30 cellular contexts compared by ENCODE assay signal in the genomic region with DNA sequence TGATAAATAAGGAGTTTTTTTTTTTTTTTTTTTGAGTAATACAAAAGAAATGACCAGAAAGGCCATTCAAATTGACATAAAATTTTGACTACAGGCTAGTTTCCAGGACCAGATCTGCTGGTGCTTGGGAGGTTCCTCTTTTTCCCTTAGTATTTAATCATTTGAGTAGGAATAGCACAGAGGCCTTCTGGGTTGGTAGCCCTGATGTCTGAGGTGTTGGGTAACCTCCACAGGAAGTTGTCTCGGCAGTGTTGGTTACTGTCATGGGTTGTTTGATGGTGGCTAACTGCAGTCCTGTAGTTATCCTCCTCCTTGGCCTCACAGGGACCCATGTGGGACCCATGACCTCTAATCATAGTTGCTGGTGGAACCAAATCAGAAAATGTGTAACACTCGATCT.
A peak's percentile ranks its signal among the peaks of the same experiment; 100 is the strongest.
DNase-seq lines count a peak whose midpoint lies in the region; ATAC-seq and TF ChIP-seq lines count a peak whose summit lies in the region.
"Had no signal": no experiment of that assay in that cellular context is flagged by ENCODE, and none has a peak within 500 bp of the region (broad histone marks: within the 10 kb centered on the region; RNA-seq: fewer than 3 reads in every experiment).

No MANE protein-coding gene starts in this region.

- no peak overlapping the region for H3K27ac Mint-ChIP-seq in WTC11
- H3K27ac Mint-ChIP-seq: CD8-positive, alpha-beta T cell; HFFc6; stimulated activated naive B cell treated with anti-CD40 and anti-IgM and Interleukin-4, amounts not matched to agents 10 μg/mL and 1 μg/mL and 100 μg/mL, for 72 hours; T-cell had no signal

- CTCF ChIA-PET in A673 (lab: Charles Lee): no interaction called here
- CTCF ChIA-PET in WTC11 (lab: Charles Lee): interaction anchor here (1.1 kb wide), 1 partner anchor 94 kb away, joined by 3 read pairs; no protein-coding TSS in a partner anchor

- no peak overlapping the region for H3K4me3 Mint-ChIP-seq in WTC11
- H3K4me3 Mint-ChIP-seq: CD8-positive, alpha-beta T cell; HFFc6; nephron progenitor cell; stimulated activated naive B cell treated with anti-CD40 and anti-IgM and Interleukin-4, amounts not matched to agents 10 μg/mL and 1 μg/mL and 100 μg/mL, for 72 hours; T-cell had no signal

- H3K4me1 Mint-ChIP-seq in WTC11: peaks cover 11% of the 10 kb centered on the region
- H3K4me1 Mint-ChIP-seq: stimulated activated naive B cell treated with anti-CD40 and anti-IgM and Interleukin-4, amounts not matched to agents 10 μg/mL and 1 μg/mL and 100 μg/mL, for 72 hours; T-cell had no signal

- ATAC-seq in WTC11 (peak; percentile 45; the same call in 1 of the 2 replicates), HG03378 (IDR thresholded peaks at IDR 0.05; ENCODE audit: unreplicated experiment) (no peak), HG02840 (IDR thresholded peaks at IDR 0.05; ENCODE audit: low FRiP score, unreplicated experiment) (no peak)
- ATAC-seq: CD8-positive, alpha-beta T cell; left lung; pancreas; right lobe of liver; stimulated activated naive B cell treated with anti-CD40 and anti-IgM and Interleukin-4, amounts not matched to agents 10 μg/mL and 1 μg/mL and 100 μg/mL, for 72 hours; T-cell had no signal

- WGBS in ovary, 3 donors: 82 to 87% (median 86%) methylated on average over 2 of the region's 2 CpGs

- POLR2A ChIA-PET in A673 (lab: Charles Lee; ENCODE audit: low non-redundant PET) (no interaction called here), WTC11 (lab: Charles Lee) (no interaction called here)

- TF ChIP-seq EP300 in ovary (IDR thresholded peaks at IDR 0.05): no peak

- H3K27ac ChIP-seq in A673 (ENCODE audit: low read depth, low read length, poor library complexity, severe bottlenecking) (peak overlapping the region; percentile 84), ovary (no peak overlapping the region)
- H3K27ac ChIP-seq: esophagus muscularis mucosa, left lung, pancreas, right lobe of liver, testis, vagina had no signal

- no peaks in the 10 kb centered on the region for H3K9me3 ChIP-seq in A673 (ENCODE audit: low read depth, low read length, poor library complexity, severe bottlenecking)
- no peaks in the 10 kb centered on the region for H3K9me3 ChIP-seq in ovary
- H3K9me3 ChIP-seq: esophagus muscularis mucosa, left lung, pancreas, right lobe of liver, testis, vagina had no signal

- DNase-seq in A673 (ENCODE audit: low spot score) (no peak), GF-D8 (lab: John Stamatoyannopoulos, UW) (peak; percentile 86), NOMO-1 treated with dmso at 0.1 percent for 144 hours (lab: John Stamatoyannopoulos, UW; ENCODE audit: unreplicated experiment) (peak; percentile 61), WTC11 (ENCODE audit: low spot score) (no peak), Ammon's horn (ENCODE audit: low spot score) (no peak), ovary (no peak)
- DNase-seq: activated CD4-positive, alpha-beta T cell treated with anti-CD3 and anti-CD28 coated beads for 1 hour; activated naive CD4-positive, alpha-beta T cell treated with Interleukin-2 at 50 U/mL for 16 hours; activated T-cell treated with anti-CD3 and anti-CD28 coated beads, Interleukin-2, amount 50 U/mL, for 48 hours; amniotic stem cell; CD8-positive, alpha-beta T cell; foreskin melanocyte; HFFc6; hypothalamus; KG1; left lung; NCI-H187; NCI-H526 treated with DMSO at 0.1 percent for 48 hours; nephron progenitor cell; pancreas; right lobe of liver; stimulated activated CD4-positive, alpha-beta T cell treated with anti-CD3 and anti-CD28 coated beads, Interleukin-12 subunit alpha, Interleukin-12 subunit beta, amount 100 ng/mL, for 4 hours; stimulated activated CD4-positive, alpha-beta T cell treated with anti-CD3 and anti-CD28 coated beads, Interleukin-4, amount 100 ng/mL, for 24 hours; stimulated activated naive B cell treated with anti-CD40 and anti-IgM and Interleukin-4, amounts not matched to agents 10 μg/mL and 1 μg/mL and 100 μg/mL, for 72 hours; T-cell; testis had no signal

- TF ChIP-seq CTCF in A673 (conservative IDR thresholded peaks at IDR 0.05; ENCODE audit: low read depth, low read length): no peak
- no peak for TF ChIP-seq CTCF in WTC11 (IDR thresholded peaks at IDR 0.05)
- no peak for TF ChIP-seq CTCF in ovary (IDR thresholded peaks at IDR 0.05)

- no peak for TF ChIP-seq POLR2A in ovary (IDR thresholded peaks at IDR 0.05)

- no peak overlapping the region for H3K4me3 ChIP-seq in A673 (ENCODE audit: low read depth, low read length, poor library complexity, severe bottlenecking)
- no peak overlapping the region for H3K4me3 ChIP-seq in ovary
- H3K4me3 ChIP-seq: esophagus muscularis mucosa, left lung, pancreas, right lobe of liver, testis, vagina had no signal

- H3K27me3 ChIP-seq in A673 (replicated peaks; ENCODE audit: insufficient read depth, low read depth, low read length, poor library complexity) (no peaks in the 10 kb centered on the region), ovary (no peaks in the 10 kb centered on the region)
- H3K27me3 ChIP-seq: esophagus muscularis mucosa, left lung, pancreas, right lobe of liver, testis, vagina had no signal

- H3K9me3 Mint-ChIP-seq in WTC11: no peaks in the 10 kb centered on the region
- H3K9me3 Mint-ChIP-seq: CD8-positive, alpha-beta T cell; HFFc6; nephron progenitor cell; stimulated activated naive B cell treated with anti-CD40 and anti-IgM and Interleukin-4, amounts not matched to agents 10 μg/mL and 1 μg/mL and 100 μg/mL, for 72 hours; T-cell had no signal

- intact Hi-C loops in A673 (cut with micrococcal nuclease; ENCODE audit: unreplicated experiment): no loop called here
- intact Hi-C loops in ovary (cut with DNase I): no loop called here

- H3K4me1 ChIP-seq in A673 (ENCODE audit: insufficient read depth, low read length, poor library complexity, severe bottlenecking) (peaks cover 35% of the 10 kb centered on the region), ovary (ENCODE audit: insufficient read depth) (peaks cover under 1% of the 10 kb centered on the region)
- H3K4me1 ChIP-seq: left lung, pancreas, testis, vagina had no signal

- H3K27me3 Mint-ChIP-seq in WTC11 (ENCODE audit: low read depth): no peaks in the 10 kb centered on the region
- H3K27me3 Mint-ChIP-seq: stimulated activated naive B cell treated with anti-CD40 and anti-IgM and Interleukin-4, amounts not matched to agents 10 μg/mL and 1 μg/mL and 100 μg/mL, for 72 hours; T-cell had no signal

- no TSS peak for BruUV-seq in A673 (replicated peaks; lab: Mats Ljungman, UMichigan)

- peaks cover 28% of the 10 kb centered on the region for H3K36me3 Mint-ChIP-seq in WTC11

- peaks cover 9% of the 10 kb centered on the region for H3K36me3 ChIP-seq in A673 (ENCODE audit: insufficient read depth, low read length, poor library complexity, severe bottlenecking)
- no peaks in the 10 kb centered on the region for H3K36me3 ChIP-seq in ovary

TF ChIP-seq in WTC11, 78 proteins besides CTCF, POLR2A, EP300 and RAD21 (continues in another document):
- TF ChIP-seq, protein P1, sequence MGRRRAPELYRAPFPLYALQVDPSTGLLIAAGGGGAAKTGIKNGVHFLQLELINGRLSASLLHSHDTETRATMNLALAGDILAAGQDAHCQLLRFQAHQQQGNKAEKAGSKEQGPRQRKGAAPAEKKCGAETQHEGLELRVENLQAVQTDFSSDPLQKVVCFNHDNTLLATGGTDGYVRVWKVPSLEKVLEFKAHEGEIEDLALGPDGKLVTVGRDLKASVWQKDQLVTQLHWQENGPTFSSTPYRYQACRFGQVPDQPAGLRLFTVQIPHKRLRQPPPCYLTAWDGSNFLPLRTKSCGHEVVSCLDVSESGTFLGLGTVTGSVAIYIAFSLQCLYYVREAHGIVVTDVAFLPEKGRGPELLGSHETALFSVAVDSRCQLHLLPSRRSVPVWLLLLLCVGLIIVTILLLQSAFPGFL (CRISPR knock-in tag; IDR thresholded peaks at IDR 0.05; ENCODE audit: borderline replicate concordance): no peak
- TF ChIP-seq, protein P2, sequence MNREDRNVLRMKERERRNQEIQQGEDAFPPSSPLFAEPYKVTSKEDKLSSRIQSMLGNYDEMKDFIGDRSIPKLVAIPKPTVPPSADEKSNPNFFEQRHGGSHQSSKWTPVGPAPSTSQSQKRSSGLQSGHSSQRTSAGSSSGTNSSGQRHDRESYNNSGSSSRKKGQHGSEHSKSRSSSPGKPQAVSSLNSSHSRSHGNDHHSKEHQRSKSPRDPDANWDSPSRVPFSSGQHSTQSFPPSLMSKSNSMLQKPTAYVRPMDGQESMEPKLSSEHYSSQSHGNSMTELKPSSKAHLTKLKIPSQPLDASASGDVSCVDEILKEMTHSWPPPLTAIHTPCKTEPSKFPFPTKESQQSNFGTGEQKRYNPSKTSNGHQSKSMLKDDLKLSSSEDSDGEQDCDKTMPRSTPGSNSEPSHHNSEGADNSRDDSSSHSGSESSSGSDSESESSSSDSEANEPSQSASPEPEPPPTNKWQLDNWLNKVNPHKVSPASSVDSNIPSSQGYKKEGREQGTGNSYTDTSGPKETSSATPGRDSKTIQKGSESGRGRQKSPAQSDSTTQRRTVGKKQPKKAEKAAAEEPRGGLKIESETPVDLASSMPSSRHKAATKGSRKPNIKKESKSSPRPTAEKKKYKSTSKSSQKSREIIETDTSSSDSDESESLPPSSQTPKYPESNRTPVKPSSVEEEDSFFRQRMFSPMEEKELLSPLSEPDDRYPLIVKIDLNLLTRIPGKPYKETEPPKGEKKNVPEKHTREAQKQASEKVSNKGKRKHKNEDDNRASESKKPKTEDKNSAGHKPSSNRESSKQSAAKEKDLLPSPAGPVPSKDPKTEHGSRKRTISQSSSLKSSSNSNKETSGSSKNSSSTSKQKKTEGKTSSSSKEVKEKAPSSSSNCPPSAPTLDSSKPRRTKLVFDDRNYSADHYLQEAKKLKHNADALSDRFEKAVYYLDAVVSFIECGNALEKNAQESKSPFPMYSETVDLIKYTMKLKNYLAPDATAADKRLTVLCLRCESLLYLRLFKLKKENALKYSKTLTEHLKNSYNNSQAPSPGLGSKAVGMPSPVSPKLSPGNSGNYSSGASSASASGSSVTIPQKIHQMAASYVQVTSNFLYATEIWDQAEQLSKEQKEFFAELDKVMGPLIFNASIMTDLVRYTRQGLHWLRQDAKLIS (CRISPR knock-in tag; IDR thresholded peaks at IDR 0.05; ENCODE audit: borderline replicate concordance): no peak
- TF ChIP-seq, protein P3, sequence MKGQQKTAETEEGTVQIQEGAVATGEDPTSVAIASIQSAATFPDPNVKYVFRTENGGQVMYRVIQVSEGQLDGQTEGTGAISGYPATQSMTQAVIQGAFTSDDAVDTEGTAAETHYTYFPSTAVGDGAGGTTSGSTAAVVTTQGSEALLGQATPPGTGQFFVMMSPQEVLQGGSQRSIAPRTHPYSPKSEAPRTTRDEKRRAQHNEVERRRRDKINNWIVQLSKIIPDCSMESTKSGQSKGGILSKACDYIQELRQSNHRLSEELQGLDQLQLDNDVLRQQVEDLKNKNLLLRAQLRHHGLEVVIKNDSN (CRISPR knock-in tag; IDR thresholded peaks at IDR 0.05): no peak
- TF ChIP-seq, protein P4, sequence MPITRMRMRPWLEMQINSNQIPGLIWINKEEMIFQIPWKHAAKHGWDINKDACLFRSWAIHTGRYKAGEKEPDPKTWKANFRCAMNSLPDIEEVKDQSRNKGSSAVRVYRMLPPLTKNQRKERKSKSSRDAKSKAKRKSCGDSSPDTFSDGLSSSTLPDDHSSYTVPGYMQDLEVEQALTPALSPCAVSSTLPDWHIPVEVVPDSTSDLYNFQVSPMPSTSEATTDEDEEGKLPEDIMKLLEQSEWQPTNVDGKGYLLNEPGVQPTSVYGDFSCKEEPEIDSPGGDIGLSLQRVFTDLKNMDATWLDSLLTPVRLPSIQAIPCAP (CRISPR knock-in tag; IDR thresholded peaks at IDR 0.05): no peak

Comparison
In these comparisons a context has a peak if more than half of its experiments do, and no peak if none do; other contexts are left out.
1. DNase-seq: peak in GF-D8 (single experiment) and NOMO-1 treated with dmso at 0.1 percent for 144 hours (single experiment); none in A673 (single experiment), WTC11 (single experiment), Ammon's horn (single experiment) and ovary (0 of 5).